Comparison of ENCODE assay signal across 10 cellular contexts in the genomic region with DNA sequence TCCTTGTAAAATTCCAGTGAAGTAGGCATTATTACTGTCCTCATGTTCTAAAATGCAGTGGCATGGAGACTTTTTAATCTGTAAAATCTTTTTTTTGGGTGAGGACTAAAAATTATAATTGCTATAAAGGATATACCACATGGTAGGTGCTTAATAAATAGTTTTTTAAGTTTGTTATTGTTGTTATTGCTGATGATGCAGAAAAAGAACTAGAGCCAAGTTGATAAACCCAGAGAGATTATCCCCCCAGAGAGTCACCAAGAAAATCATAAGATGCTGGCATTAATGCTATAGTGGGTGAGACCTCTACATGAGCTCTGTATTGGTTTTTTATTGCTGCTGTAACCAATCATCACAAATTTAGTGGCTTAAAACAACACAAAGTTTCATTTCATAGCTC. TPM values are rescaled to one million over a fixed set of nuclear protein-coding genes. Genes with fewer than 3 reads are reported as not detected.
"Had no signal": no experiment of that assay in that cellular context is flagged by ENCODE, and none has a peak within 500 bp of the region (broad histone marks: within the 10 kb centered on the region; RNA-seq: fewer than 3 reads in every experiment).

No MANE protein-coding gene starts in this region.

- ATAC-seq: HCT116 had no signal

- H3K4me3 Mint-ChIP-seq: IgD-negative memory B cell had no signal

- H3K27ac ChIP-seq: GM23248, HL-60 had no signal

- H3K9me3 ChIP-seq: HAP-1 had no signal

- H3K36me3 Mint-ChIP-seq: IgD-negative memory B cell had no signal

- FAIRE-seq: H54 had no signal

- H3K4me3 ChIP-seq: GM23248, HAP-1 had no signal

- H3K36me3 ChIP-seq: HAP-1 had no signal

- H3K9ac ChIP-seq: GM23248 had no signal

- H3K9me3 Mint-ChIP-seq: IgD-negative memory B cell had no signal

- H2AFZ ChIP-seq: GM23248 had no signal

- DNase-seq: GM23248, GOT3, Kasumi-1, KG1 had no signal

RNA-seq across cellular contexts. Expression of a gene that starts 44.3 kb away (rescaled TPM):
- total RNA-seq: GM23248, HT1080 had no signal
- polyA plus RNA-seq: GM23248, IgD-negative memory B cell had no signal
